13 cellular contexts compared by ENCODE assay signal in genomic region chr14:77565289-77566081, GRCh38. TPM values are rescaled to one million over a fixed set of nuclear protein-coding genes. Genes with fewer than 3 reads are reported as not detected.
A peak's percentile ranks its signal among the peaks of the same experiment; 100 is the strongest.
DNase-seq lines count a peak whose midpoint lies in the region; ATAC-seq and TF ChIP-seq lines count a peak whose summit lies in the region.
"Had no signal": no experiment of that assay in that cellular context is flagged by ENCODE, and none has a peak within 500 bp of the region (broad histone marks: within the 10 kb centered on the region; RNA-seq: fewer than 3 reads in every experiment).

No MANE protein-coding gene starts in this region.

- no peaks in the 10 kb centered on the region for H3K27me3 ChIP-seq in CD8-positive, alpha-beta T cell (ENCODE audit: insufficient read depth, low read length)
- H3K27me3 ChIP-seq in adipocyte (replicated peaks; ENCODE audit: control insufficient read depth, insufficient read depth, low read length): no peaks in the 10 kb centered on the region
- H3K27me3 ChIP-seq: ascending aorta, gastrocnemius medialis, uterus had no signal

- TF ChIP-seq CTCF in CD8-positive, alpha-beta T cell (IDR thresholded peaks at IDR 0.05): no peak

- no peak for DNase-seq in CD8-positive, alpha-beta T cell
- DNase-seq in HT1080 (ENCODE audit: low read depth) (peak; percentile 15), adipocyte (ENCODE audit: low read depth) (peak; percentile 28), medulla oblongata (ENCODE audit: extremely low spot score) (peak; percentile 44), NK-92 (lab: John Stamatoyannopoulos, UW; ENCODE audit: unreplicated experiment) (no peak), NCI-H187 (lab: John Stamatoyannopoulos, UW) (no peak), NCI-H1105 (lab: John Stamatoyannopoulos, UW) (no peak)
- DNase-seq: Caco-2; gastrocnemius medialis; stimulated activated CD4-positive, alpha-beta T cell treated with anti-CD3 and anti-CD28 coated beads, Interleukin-2, amount 100 ng/mL, for 24 hours; uterus had no signal

- peak overlapping the region; percentile 23 for H3K9ac ChIP-seq in adipocyte (ENCODE audit: low read length)

- H3K4me1 Mint-ChIP-seq in CD8-positive, alpha-beta T cell (ENCODE audit: low read depth): peaks cover 4% of the 10 kb centered on the region

- H3K36me3 ChIP-seq in CD8-positive, alpha-beta T cell (ENCODE audit: insufficient read depth, low read length): peaks cover 8% of the 10 kb centered on the region
- H3K36me3 ChIP-seq in adipocyte (ENCODE audit: control insufficient read depth, insufficient read depth, low read length, severe bottlenecking): peaks cover 20% of the 10 kb centered on the region
- H3K36me3 ChIP-seq: uterus had no signal

- no peaks in the 10 kb centered on the region for H3K9me3 ChIP-seq in CD8-positive, alpha-beta T cell (ENCODE audit: low read length)
- no peaks in the 10 kb centered on the region for H3K9me3 ChIP-seq in adipocyte (ENCODE audit: control insufficient read depth, low read length)
- H3K9me3 ChIP-seq: ascending aorta, Caco-2, gastrocnemius medialis, uterus had no signal

- no peak overlapping the region for H3K27ac ChIP-seq in CD8-positive, alpha-beta T cell (ENCODE audit: low read depth, low read length)
- H3K27ac ChIP-seq: uterus had no signal

- no peaks in the 10 kb centered on the region for H3K4me1 ChIP-seq in CD8-positive, alpha-beta T cell (ENCODE audit: insufficient read depth, low read length)
- peaks cover 11% of the 10 kb centered on the region for H3K4me1 ChIP-seq in adipocyte (ENCODE audit: control insufficient read depth, insufficient read depth, low read length)
- H3K4me1 ChIP-seq: ascending aorta, gastrocnemius medialis, uterus had no signal

- peak; percentile 20 for ATAC-seq in CD8-positive, alpha-beta T cell
- ATAC-seq in HG03039 (IDR thresholded peaks at IDR 0.05; ENCODE audit: unreplicated experiment): no peak
- ATAC-seq: gastrocnemius medialis had no signal

- H3K9me3 Mint-ChIP-seq in CD8-positive, alpha-beta T cell: no peaks in the 10 kb centered on the region

- H3K36me3 Mint-ChIP-seq in CD8-positive, alpha-beta T cell: peaks cover 59% of the 10 kb centered on the region

- POLR2A ChIA-PET in CD8-positive, alpha-beta T cell (lab: Charles Lee): no interaction called here

- H3K4me3 Mint-ChIP-seq in CD8-positive, alpha-beta T cell: no peak overlapping the region

- no peak overlapping the region for H3K4me3 ChIP-seq in CD8-positive, alpha-beta T cell (ENCODE audit: low read depth, low read length)
- no peak overlapping the region for H3K4me3 ChIP-seq in adipocyte (ENCODE audit: low read length)
- H3K4me3 ChIP-seq: ascending aorta, gastrocnemius medialis, uterus had no signal

- no peaks in the 10 kb centered on the region for H3K27me3 Mint-ChIP-seq in CD8-positive, alpha-beta T cell (ENCODE audit: low read depth)

- intact Hi-C loops in CD8-positive, alpha-beta T cell (cut with DNase I, micrococcal nuclease): no loop called here

- H3K27ac Mint-ChIP-seq in CD8-positive, alpha-beta T cell: peak overlapping the region; percentile 3

- CTCF ChIA-PET in CD8-positive, alpha-beta T cell (lab: Charles Lee): interaction anchor here (1.0 kb wide), 1 partner anchor 37 kb away, joined by 3 read pairs; no protein-coding TSS in a partner anchor

RNA-seq across cellular contexts. Expression of gene SPTLC2, which starts 51.0 kb away (rescaled TPM):
- total RNA-seq in CD8-positive, alpha-beta T cell: 10 to 100 TPM; 14.4 to 15.8 TPM
- 15.7 and 17.9 TPM in 2 replicates for total RNA-seq in HT1080 (2014; rRNA removed; shearing (Covaris generic))
- 15.2 and 20.8 TPM in 2 replicates for polyA plus RNA-seq in HT1080 (2015; cell fraction: cytosol; rRNA removed)
- polyA plus RNA-seq in HT1080 (2015; cell fraction: nucleus; rRNA removed): 17.9 and 26.7 TPM in 2 replicates

Comparison
In these comparisons a context has a peak if more than half of its experiments do, and no peak if none do; other contexts are left out.
1. DNase-seq: peak in HT1080 (single experiment), adipocyte (single experiment) and medulla oblongata (single experiment); none in CD8-positive, alpha-beta T cell (0 of 7), NK-92 (single experiment), NCI-H187 (0 of 2) and NCI-H1105 (single experiment).